10 cellular contexts compared by ENCODE assay signal in genomic region chr20:63521602-63522001, GRCh38. TPM values are rescaled to one million over a fixed set of nuclear protein-coding genes. Genes with fewer than 3 reads are reported as not detected.
A peak's percentile ranks its signal among the peaks of the same experiment; 100 is the strongest.
DNase-seq lines count a peak whose midpoint lies in the region; ATAC-seq, FAIRE-seq and TF ChIP-seq lines count a peak whose summit lies in the region.
"Had no signal": no experiment of that assay in that cellular context is flagged by ENCODE, and none has a peak within 500 bp of the region (broad histone marks: within the 10 kb centered on the region; RNA-seq: fewer than 3 reads in every experiment).

No MANE protein-coding gene starts in this region.

- peak overlapping the region; percentile 60 to 67 for H3K18ac ChIP-seq in mesenchymal stem cell (ENCODE audit: low read depth in 1 of 2, low read length in 2 of 2)

- H3K9me3 ChIP-seq in colonic mucosa (no peaks in the 10 kb centered on the region), mesenchymal stem cell (ENCODE audit: control insufficient read depth, low read length) (no peaks in the 10 kb centered on the region), upper lobe of right lung (no peaks in the 10 kb centered on the region)

- no peak for ATAC-seq in upper lobe of right lung

- H3K4me1 ChIP-seq in colonic mucosa (peaks cover 5% of the 10 kb centered on the region), mesenchymal stem cell (ENCODE audit: control insufficient read depth, insufficient read depth, low read depth, low read length) (peaks cover 31% of the 10 kb centered on the region), upper lobe of right lung (peaks cover 21% of the 10 kb centered on the region)

- H2BK120ac ChIP-seq in mesenchymal stem cell (ENCODE audit: low read depth, low read length) = no peak overlapping the region

- peak overlapping the region; percentile 82 for H3K27ac Mint-ChIP-seq in activated naive CD4-positive, alpha-beta T cell treated with anti-CD3 and anti-CD28 coated beads, Interleukin-2, amount 10 ng/mL, durations not matched to agents 7 days and 5 days

- H3K4me1 Mint-ChIP-seq in activated naive CD4-positive, alpha-beta T cell treated with anti-CD3 and anti-CD28 coated beads, Interleukin-2, amount 10 ng/mL, durations not matched to agents 7 days and 5 days = peaks cover 22% of the 10 kb centered on the region

- 3% methylated on average over 18 of the region's 23 CpGs for WGBS in mesenchymal stem cell

- no peak for TF ChIP-seq CTCF in colonic mucosa (IDR thresholded peaks at IDR 0.05)
- TF ChIP-seq CTCF in upper lobe of right lung (IDR thresholded peaks at IDR 0.05) = no peak

- peak overlapping the region; percentile 3 for H4K8ac ChIP-seq in mesenchymal stem cell (ENCODE audit: low read length)

- H3K4ac ChIP-seq in mesenchymal stem cell (ENCODE audit: low read depth in 1 of 2, low read length in 2 of 2) = peak overlapping the region; percentile 9 to 15

- peak; percentile 19 for DNase-seq in activated naive CD4-positive, alpha-beta T cell treated with anti-CD3 and anti-CD28 coated beads, Interleukin-2, amount 10 ng/mL, durations not matched to agents 7 days and 5 days
- DNase-seq in activated naive CD4-positive, alpha-beta T cell treated with anti-CD3 and anti-CD28 coated beads, Interleukin-2, amount 50 U/mL, for 16 hours = no peak
- DNase-seq in colonic mucosa = no peak
- peak; percentile 27 for DNase-seq in mesenchymal stem cell
- DNase-seq in upper lobe of right lung = no peak
- DNase-seq in H54 (ENCODE audit: insufficient read length, low spot score) = no peak
- DNase-seq in stimulated activated CD4-positive, alpha-beta T cell treated with anti-CD3 and anti-CD28 coated beads, Interleukin-4, amount 100 ng/mL, for 24 hours = no peak
- DNase-seq in NCI-H69 (lab: John Stamatoyannopoulos, UW) = no peak
- DNase-seq: NCI-H510A had no signal

- H3K27ac ChIP-seq in colonic mucosa = peak overlapping the region; percentile 97
- no peak overlapping the region for H3K27ac ChIP-seq in mesenchymal stem cell (ENCODE audit: low read length, poor library complexity, severe bottlenecking)
- H3K27ac ChIP-seq in upper lobe of right lung = peak overlapping the region; percentile 97

- H3K4me2 ChIP-seq in mesenchymal stem cell (ENCODE audit: low read length, poor library complexity, severe bottlenecking) = peak overlapping the region; percentile 97

- no peak overlapping the region for H2BK15ac ChIP-seq in mesenchymal stem cell (ENCODE audit: low read depth, poor library complexity, severe bottlenecking)

- no peak for TF ChIP-seq POLR2A in H54 (IDR thresholded peaks at IDR 0.05; ENCODE audit: low read depth, low read length)

- peak overlapping the region in 1 of 2 experiments; percentile 100 for H3K23ac ChIP-seq in mesenchymal stem cell (ENCODE audit: low read length in 2 of 2)

- no peak overlapping the region for H2BK5ac ChIP-seq in mesenchymal stem cell (ENCODE audit: low read depth, low read length, poor library complexity, severe bottlenecking)

- peak overlapping the region; percentile 95 to 96 for H3K9ac ChIP-seq in colonic mucosa (ENCODE audit: low read depth in 2 of 2, low read length in 2 of 2)
- H3K9ac ChIP-seq in mesenchymal stem cell (ENCODE audit: low read length) = peak overlapping the region; percentile 91

- peaks cover 6% of the 10 kb centered on the region for H3K9me3 Mint-ChIP-seq in activated naive CD4-positive, alpha-beta T cell treated with anti-CD3 and anti-CD28 coated beads, Interleukin-2, amount 10 ng/mL, durations not matched to agents 7 days and 5 days

- H3K4me3 ChIP-seq in colonic mucosa = peak overlapping the region; percentile 91
- peak overlapping the region; percentile 90 to 94 for H3K4me3 ChIP-seq in mesenchymal stem cell (ENCODE audit: insufficient read depth in 1 of 2, low read depth in 1 of 2, low read length in 2 of 2)
- peak overlapping the region; percentile 87 for H3K4me3 ChIP-seq in upper lobe of right lung

- H3K4me3 Mint-ChIP-seq in activated naive CD4-positive, alpha-beta T cell treated with anti-CD3 and anti-CD28 coated beads, Interleukin-2, amount 10 ng/mL, durations not matched to agents 7 days and 5 days = peak overlapping the region; percentile 79

- H3K79me1 ChIP-seq in mesenchymal stem cell (replicated peaks; ENCODE audit: low read length, poor library complexity, severe bottlenecking) = peaks cover 23% of the 10 kb centered on the region

- H3K27me3 Mint-ChIP-seq in activated naive CD4-positive, alpha-beta T cell treated with anti-CD3 and anti-CD28 coated beads, Interleukin-2, amount 10 ng/mL, durations not matched to agents 7 days and 5 days = peaks cover 33% of the 10 kb centered on the region

- H3K27me3 ChIP-seq in colonic mucosa = no peaks in the 10 kb centered on the region
- peaks cover 0 to 26% of the 10 kb centered on the region in 2 experiments for H3K27me3 ChIP-seq in mesenchymal stem cell (ENCODE audit: control insufficient read depth in 1 of 2, insufficient read depth in 1 of 2, low read length in 2 of 2)
- no peaks in the 10 kb centered on the region for H3K27me3 ChIP-seq in upper lobe of right lung

- no peak overlapping the region for H2BK12ac ChIP-seq in mesenchymal stem cell (ENCODE audit: low read length in 2 of 2)

- H3K36me3 ChIP-seq in colonic mucosa (no peaks in the 10 kb centered on the region), mesenchymal stem cell (ENCODE audit: control insufficient read depth in 1 of 2, insufficient read depth in 2 of 2, low read depth in 1 of 2, low read length in 2 of 2) (peaks cover 19 to 33% of the 10 kb centered on the region in 2 experiments), upper lobe of right lung (peaks cover 18% of the 10 kb centered on the region)

- H2AK5ac ChIP-seq in mesenchymal stem cell (ENCODE audit: low read length, severe bottlenecking) = no peak overlapping the region

- intact Hi-C loops in colonic mucosa (cut with DNase I) = no loop called here
- intact Hi-C loops in upper lobe of right lung (cut with DNase I) = no loop called here

- peak overlapping the region; percentile 12 for H4K91ac ChIP-seq in mesenchymal stem cell (ENCODE audit: low read length)

- peak overlapping the region; percentile 69 to 86 for H3K14ac ChIP-seq in mesenchymal stem cell (ENCODE audit: low read length in 2 of 2)

- CTCF ChIA-PET in activated naive CD4-positive, alpha-beta T cell treated with anti-CD3 and anti-CD28 coated beads, Interleukin-2, amount 10 ng/mL, durations not matched to agents 7 days and 5 days (lab: Charles Lee) = interaction anchor here (1.6 kb wide), 1 partner anchor 25 kb away, joined by 5 read pairs; no protein-coding TSS in a partner anchor

- peaks cover 25% of the 10 kb centered on the region for H3K36me3 Mint-ChIP-seq in activated naive CD4-positive, alpha-beta T cell treated with anti-CD3 and anti-CD28 coated beads, Interleukin-2, amount 10 ng/mL, durations not matched to agents 7 days and 5 days

- no peak for FAIRE-seq in H54 (lab: Jason Lieb, UNC)

- no peak overlapping the region for H2AFZ ChIP-seq in mesenchymal stem cell (ENCODE audit: low read depth, low read length)

RNA-seq across cellular contexts. Expression of gene PPDPF, which starts 1.0 kb away (rescaled TPM):
- total RNA-seq in colonic mucosa (100 to 1,000 TPM; 561 to 634 TPM), upper lobe of right lung (355 TPM)
- polyA plus RNA-seq in mesenchymal stem cell (2013, experiment 1 of 2) = 333 TPM
- 331 TPM for polyA plus RNA-seq in mesenchymal stem cell (2013, experiment 2 of 2)

RNA-seq across cellular contexts. Expression of gene PTK6, which starts 15.6 kb away (rescaled TPM):
- 10 to 100 TPM; 69.0 to 91.1 TPM for total RNA-seq in colonic mucosa
- polyA plus RNA-seq in mesenchymal stem cell (2013, experiment 1 of 2) = not detected
- not detected for polyA plus RNA-seq in mesenchymal stem cell (2013, experiment 2 of 2)
- 4.9 TPM for total RNA-seq in upper lobe of right lung

RNA-seq across cellular contexts. Expression of gene EEF1A2, which starts 22.7 kb away (rescaled TPM):
- total RNA-seq in colonic mucosa = 1 to 10 TPM; 1.5 to 3.2 TPM
- 4.3 TPM for polyA plus RNA-seq in mesenchymal stem cell (2013, experiment 1 of 2)
- polyA plus RNA-seq in mesenchymal stem cell (2013, experiment 2 of 2) = 4.3 TPM
- total RNA-seq in upper lobe of right lung = 0.67 TPM

RNA-seq across cellular contexts. Expression of gene SRMS, which starts 25.9 kb away (rescaled TPM):
- under 1 TPM; 0.32 to 0.49 TPM for total RNA-seq in colonic mucosa
- polyA plus RNA-seq in mesenchymal stem cell (2013, experiment 1 of 2) = not detected
- not detected for polyA plus RNA-seq in mesenchymal stem cell (2013, experiment 2 of 2)
- not detected for total RNA-seq in upper lobe of right lung
- total RNA-seq: omental fat pad had no signal

RNA-seq across cellular contexts. Expression of gene FNDC11, which starts 32.4 kb away (rescaled TPM):
- total RNA-seq in colonic mucosa = under 1 TPM; 0.35 to 0.69 TPM
- polyA plus RNA-seq in mesenchymal stem cell (2013, experiment 1 of 2) = 0.91 TPM
- 0.79 TPM for polyA plus RNA-seq in mesenchymal stem cell (2013, experiment 2 of 2)
- 0.32 TPM for total RNA-seq in upper lobe of right lung

Comparison
In these comparisons a context has a peak if more than half of its experiments do, and no peak if none do; other contexts are left out.
1. DNase-seq: peak in activated naive CD4-positive, alpha-beta T cell treated with anti-CD3 and anti-CD28 coated beads, Interleukin-2, amount 10 ng/mL, durations not matched to agents 7 days and 5 days (single experiment) and mesenchymal stem cell (single experiment); none in activated naive CD4-positive, alpha-beta T cell treated with anti-CD3 and anti-CD28 coated beads, Interleukin-2, amount 50 U/mL, for 16 hours (single experiment), colonic mucosa (single experiment), upper lobe of right lung (single experiment), H54 (single experiment), stimulated activated CD4-positive, alpha-beta T cell treated with anti-CD3 and anti-CD28 coated beads, Interleukin-4, amount 100 ng/mL, for 24 hours (single experiment) and NCI-H69 (single experiment).
2. RNA of gene PTK6, which starts 15.6 kb away (total RNA-seq): 69.0 to 91.1 TPM in colonic mucosa; 4.9 TPM in upper lobe of right lung (single experiment); every median in the first group is over 10 times any median in the second.
3. Peak in every context shown above with its lines, with median percentiles within 50 percentile points of each other: H3K4me3 ChIP-seq.